In the genomic region with DNA sequence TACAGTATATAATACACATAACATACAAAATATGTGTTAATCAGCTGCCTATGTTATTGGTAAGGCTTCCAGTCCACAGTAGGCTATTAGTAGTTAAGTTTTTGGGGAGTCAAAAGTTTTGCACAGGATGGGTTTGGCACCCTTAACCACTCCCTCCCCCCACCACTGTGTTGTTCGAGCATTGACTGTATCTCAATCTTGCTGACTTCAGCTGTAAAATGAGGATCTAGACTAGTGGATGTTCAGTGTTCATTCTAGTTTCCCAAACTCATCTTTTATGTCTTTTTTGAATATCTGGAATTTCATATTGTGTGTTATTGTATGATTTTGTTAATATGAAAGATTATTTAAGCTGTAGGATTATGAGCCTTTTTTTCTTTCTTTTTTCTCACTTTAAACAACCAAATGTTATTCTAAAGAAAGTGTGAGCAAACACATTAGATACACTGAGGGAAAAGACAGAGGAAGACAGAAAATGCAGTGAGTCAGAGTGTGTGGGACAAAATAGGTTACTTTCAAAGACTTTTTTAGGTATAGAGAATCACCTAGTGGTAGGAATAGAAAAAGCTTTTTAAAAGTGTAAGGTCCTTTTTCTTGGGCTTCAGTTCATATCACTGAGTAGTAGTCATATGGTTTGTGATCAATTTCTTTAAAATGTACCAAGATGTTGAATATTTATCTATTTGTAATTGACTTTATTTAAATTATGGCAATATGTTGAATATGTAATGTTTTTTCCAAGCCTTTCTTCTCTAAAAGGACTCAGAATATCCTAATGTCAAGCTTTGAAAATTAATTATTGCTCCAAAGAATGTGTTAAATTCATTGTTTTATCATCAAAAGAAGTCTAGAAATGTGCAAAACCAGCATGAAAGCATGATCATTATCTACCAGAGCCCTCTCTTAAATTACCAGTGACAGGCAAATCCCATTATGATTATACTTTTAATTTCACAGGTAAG, we compare ENCODE assay signal across 7 cellular contexts. TPM values are rescaled to one million over a fixed set of nuclear protein-coding genes. Genes with fewer than 3 reads are reported as not detected.
DNase-seq lines count a peak whose midpoint lies in the region; TF ChIP-seq lines count a peak whose summit lies in the region.

No MANE protein-coding gene starts in this region.

- H4K8ac ChIP-seq in H9 (replicated peaks; ENCODE audit: insufficient read length, low read depth, low read length) = no peak overlapping the region

- H3K36me3 ChIP-seq in hepatocyte (replicated peaks; ENCODE audit: insufficient read depth, low read depth) (no peaks in the 10 kb centered on the region), tibial artery (no peaks in the 10 kb centered on the region)

- no peak overlapping the region for H3K23ac ChIP-seq in H9 (ENCODE audit: insufficient read length, low read depth, low read length)

- H3K4me2 ChIP-seq in H9 (ENCODE audit: insufficient read depth, insufficient read length, low read length) (no peak overlapping the region), hepatocyte (no peak overlapping the region)

- H3K9me3 ChIP-seq in H9 (ENCODE audit: control insufficient read depth, low read depth, low read length) = no peaks in the 10 kb centered on the region
- no peaks in the 10 kb centered on the region for H3K9me3 ChIP-seq in hepatocyte (ENCODE audit: low read depth)
- no peaks in the 10 kb centered on the region for H3K9me3 ChIP-seq in tibial artery

- no peak overlapping the region for H3K56ac ChIP-seq in H9 (ENCODE audit: insufficient read length, low read depth, low read length)

- peaks cover 10 to 14% of the 10 kb centered on the region in 2 experiments for H3K4me1 Mint-ChIP-seq in H9

- H3K27me3 ChIP-seq in H9 (ENCODE audit: insufficient read depth, low read length) (no peaks in the 10 kb centered on the region), hepatocyte (no peaks in the 10 kb centered on the region), tibial artery (no peaks in the 10 kb centered on the region)

- H3K79me2 ChIP-seq in H9 (ENCODE audit: insufficient read depth, low read length) = no peaks in the 10 kb centered on the region
- no peaks in the 10 kb centered on the region for H3K79me2 ChIP-seq in hepatocyte

- no peak overlapping the region for H3K4me3 ChIP-seq in GM12864 (ENCODE audit: low read depth, low read length)
- no peak overlapping the region for H3K4me3 ChIP-seq in WI38 (ENCODE audit: low read depth, low read length)
- no peak overlapping the region for H3K4me3 ChIP-seq in hepatocyte
- no peak overlapping the region for H3K4me3 ChIP-seq in tibial artery

- no peak overlapping the region for H3K18ac ChIP-seq in H9 (ENCODE audit: insufficient read length, low read depth, low read length)

- no peaks in the 10 kb centered on the region for H3K36me3 Mint-ChIP-seq in H9 (ENCODE audit: insufficient read depth in 1 of 3, low read depth in 3 of 3)

- no peaks in the 10 kb centered on the region for H3K23me2 ChIP-seq in H9 (ENCODE audit: insufficient read length, low read depth, low read length, poor library complexity, severe bottlenecking)

- no peak overlapping the region for H2BK5ac ChIP-seq in H9 (ENCODE audit: insufficient read length, low read length)

- H3K9me2 ChIP-seq in hepatocyte (replicated peaks; ENCODE audit: insufficient read depth) = no peaks in the 10 kb centered on the region

- no peaks in the 10 kb centered on the region for H3K9me3 Mint-ChIP-seq in H9

- H3K27ac Mint-ChIP-seq in H9 = no peak overlapping the region

- no peaks in the 10 kb centered on the region for H3K27me3 Mint-ChIP-seq in H9 (ENCODE audit: low read depth)

- intact Hi-C loops in tibial artery (cut with DNase I; ENCODE audit: low total_unique reads) = loop anchor here (5.0 kb wide), 2 partner anchors 198 to 253 kb away; no protein-coding TSS in a partner anchor

- no peak overlapping the region for H2AFZ ChIP-seq in H9 (ENCODE audit: low read length)
- H2AFZ ChIP-seq in hepatocyte = no peak overlapping the region

- no peak overlapping the region for H2BK20ac ChIP-seq in H9 (ENCODE audit: low read depth, low read length, poor library complexity, severe bottlenecking)

- H3K14ac ChIP-seq in H9 (ENCODE audit: insufficient read depth, low read length) = no peak overlapping the region

- no peak overlapping the region for H2AK5ac ChIP-seq in H9 (ENCODE audit: insufficient read length, low read length)

- H2BK120ac ChIP-seq in H9 (ENCODE audit: low read depth, low read length, poor library complexity, severe bottlenecking) = no peak overlapping the region

- no peak overlapping the region for H3K4me3 Mint-ChIP-seq in H9

- H3K27ac ChIP-seq in H9 (ENCODE audit: insufficient read length, low read depth, low read length) (no peak overlapping the region), hepatocyte (no peak overlapping the region), tibial artery (no peak overlapping the region)

- H3K4me1 ChIP-seq in H9 (ENCODE audit: insufficient read depth, low read length) (peaks cover 6% of the 10 kb centered on the region), hepatocyte (ENCODE audit: insufficient read depth) (no peaks in the 10 kb centered on the region), tibial artery (peaks cover 0 to 7% (median 2%) of the 10 kb centered on the region in 4 donors)

- no peaks in the 10 kb centered on the region for H4K20me1 ChIP-seq in H9 (ENCODE audit: control insufficient read depth, insufficient read depth, insufficient read length)
- H4K20me1 ChIP-seq in hepatocyte (ENCODE audit: insufficient read depth, poor library complexity, severe bottlenecking) = no peaks in the 10 kb centered on the region

- no peak overlapping the region for H2BK12ac ChIP-seq in H9 (ENCODE audit: insufficient read length, low read depth, low read length)

- H3K79me1 ChIP-seq in H9 (ENCODE audit: insufficient read depth, low read depth, low read length, poor library complexity, severe bottlenecking) = no peaks in the 10 kb centered on the region

- TF ChIP-seq CTCF in GM12864 (IDR thresholded peaks at IDR 0.05; ENCODE audit: low read depth, low read length, missing control alignments) = peak; percentile 56
- TF ChIP-seq CTCF in H9 (conservative IDR thresholded peaks at IDR 0.05) = peak; percentile 85
- peak; percentile 61; the same call in 1 of the 2 replicates for TF ChIP-seq CTCF in WI38 (IDR thresholded peaks at IDR 0.05; ENCODE audit: low read depth, low read length)
- peak; percentile 78 for TF ChIP-seq CTCF in hepatocyte (IDR thresholded peaks at IDR 0.05; ENCODE audit: poor library complexity)
- peak; percentile 62 to 80 for TF ChIP-seq CTCF in tibial artery (IDR thresholded peaks at IDR 0.05)

- H3K9ac ChIP-seq in H9 (ENCODE audit: extremely low read depth, insufficient read length, low read length) = no peak overlapping the region

- DNase-seq in GM12864 (ENCODE audit: low read depth) (no peak), H9 (no peak), NCI-H1048 (lab: John Stamatoyannopoulos, UW) (peak; percentile 30), hepatocyte (ENCODE audit: low spot score) (peak; percentile 49), tibial artery (no peak)
- DNase-seq in stimulated activated CD4-positive, alpha-beta T cell treated with anti-CD3 and anti-CD28 coated beads, Interleukin-12 subunit alpha, Interleukin-12 subunit beta, amount 100 ng/mL, for 4 hours = no peak

- no peak overlapping the region for H2BK15ac ChIP-seq in H9 (ENCODE audit: low read depth, low read length)

- H4K91ac ChIP-seq in H9 (ENCODE audit: insufficient read length, low read depth, low read length) = no peak overlapping the region

- no peak overlapping the region for H3T11ph ChIP-seq in H9 (ENCODE audit: low read length)

- no CpG with 5 or more reads among the region's 1 CpG for WGBS in H9 (ENCODE audit: extremely low coverage, insufficient read length, low lambda C conversion rate)
- 46% methylated on average over 1 of the region's 1 CpG for WGBS in hepatocyte (ENCODE audit: low lambda C conversion rate, missing lambda C conversion rate)

- H3K4ac ChIP-seq in H9 (ENCODE audit: low read depth, low read length) = no peak overlapping the region

- H4K5ac ChIP-seq in H9 (ENCODE audit: insufficient read length, low read depth, low read length) = no peak overlapping the region

RNA-seq across cellular contexts. Expression of a gene that starts 17.9 kb away (rescaled TPM):
- 104 and 113 TPM in 2 replicates for total RNA-seq in H9 (2021)
- total RNA-seq in hepatocyte = 16.8 and 18.3 TPM in 2 replicates
- 8.3 and 15.3 TPM in 2 replicates for polyA plus RNA-seq in hepatocyte

RNA-seq across cellular contexts. Expression of a gene that starts 33.7 kb away (rescaled TPM):
- 76.4 and 79.0 TPM in 2 replicates for total RNA-seq in H9 (2021)
- total RNA-seq in hepatocyte = 17.9 and 21.7 TPM in 2 replicates
- 7.3 and 9.5 TPM in 2 replicates for polyA plus RNA-seq in hepatocyte

Comparison
In these comparisons a context has a peak if more than half of its experiments do, and no peak if none do; other contexts are left out.
1. DNase-seq: peak in NCI-H1048 (single experiment) and hepatocyte (single experiment); none in GM12864 (single experiment), H9 (single experiment), tibial artery (0 of 2) and stimulated activated CD4-positive, alpha-beta T cell treated with anti-CD3 and anti-CD28 coated beads, Interleukin-12 subunit alpha, Interleukin-12 subunit beta, amount 100 ng/mL, for 4 hours (single experiment).
2. Peak in every context shown above with its lines, with median percentiles within 50 percentile points of each other: CTCF ChIP-seq.